ENCODE assay signal across 14 cellular contexts in the genomic region with DNA sequence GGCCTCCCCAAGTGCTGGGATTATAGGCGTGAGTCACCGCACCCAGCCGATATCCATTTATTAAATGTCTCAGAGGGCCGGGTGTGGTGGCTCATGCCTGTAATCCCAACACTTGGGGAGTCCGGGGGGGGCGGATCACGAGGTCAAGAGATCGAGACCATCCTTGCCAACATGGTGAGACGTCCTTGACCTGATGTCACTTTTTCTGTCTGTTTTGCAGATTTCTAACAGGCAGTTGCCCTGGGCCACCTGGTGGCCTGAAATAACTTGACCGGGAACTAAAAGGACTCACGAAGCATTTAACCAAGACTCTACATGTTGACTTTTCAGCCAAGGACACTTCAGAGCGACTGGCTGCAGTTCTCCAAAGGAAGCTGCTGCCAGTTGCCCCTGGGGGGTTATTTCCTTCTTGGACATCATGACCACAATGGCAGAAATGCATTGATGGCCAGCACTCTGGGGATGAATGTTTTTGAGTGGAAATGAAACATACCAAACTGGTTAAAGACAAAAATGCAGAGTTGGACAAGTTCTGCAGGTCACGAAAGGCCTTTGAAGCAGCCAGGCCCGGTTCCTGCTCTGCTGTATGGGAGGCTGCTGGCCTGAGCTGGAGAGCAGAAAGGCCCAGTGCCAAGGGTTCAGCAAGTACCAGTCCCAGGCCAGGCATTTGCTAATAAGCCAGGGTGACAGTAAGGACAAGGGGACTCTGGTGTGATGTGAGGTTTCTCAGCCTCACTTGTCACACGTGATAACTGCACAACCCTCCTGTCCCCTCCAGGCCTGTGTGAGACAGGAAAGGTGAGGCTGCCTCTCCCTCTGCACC. TPM values are rescaled to one million over a fixed set of nuclear protein-coding genes. Genes with fewer than 3 reads are reported as not detected.
DNase-seq lines count a peak whose midpoint lies in the region; ATAC-seq and TF ChIP-seq lines count a peak whose summit lies in the region.
"Had no signal": no experiment of that assay in that cellular context is flagged by ENCODE, and none has a peak within 500 bp of the region (broad histone marks: within the 10 kb centered on the region; RNA-seq: fewer than 3 reads in every experiment).

No MANE protein-coding gene starts in this region.

- H3K9me3 ChIP-seq in OCI-LY7 (ENCODE audit: low read length), result no peaks in the 10 kb centered on the region
- H3K9me3 ChIP-seq: BLaER1 treated with 17β-estradiol and CSF1 and Interleukin-3, amounts not matched to agents 10 nM and 100 nM; sigmoid colon had no signal

- H3K4me3 ChIP-seq in OCI-LY7 (ENCODE audit: low read depth, low read length, poor library complexity, severe bottlenecking), result no peak overlapping the region
- H3K4me3 ChIP-seq: BLaER1 treated with 17β-estradiol and CSF1 and Interleukin-3, amounts not matched to agents 10 nM and 100 nM; sigmoid colon had no signal

- no peaks in the 10 kb centered on the region for H3K9me2 ChIP-seq in OCI-LY7 (ENCODE audit: insufficient read depth, low read length)

- TF ChIP-seq CTCF in OCI-LY7 (conservative IDR thresholded peaks at IDR 0.05; ENCODE audit: low read length) (peak; percentile 54), endothelial cell (IDR thresholded peaks at IDR 0.05; ENCODE audit: unreplicated experiment) (peak; percentile 50)

- DNase-seq in EH (ENCODE audit: low read depth) (peak; percentile 25), OCI-LY7 (ENCODE audit: low spot score) (peak; percentile 33), endothelial cell (ENCODE audit: low spot score) (no peak), medulla oblongata (ENCODE audit: extremely low spot score) (peak; percentile 50), NCI-H2107 treated with DMSO at 0.1 percent for 48 hours (lab: John Stamatoyannopoulos, UW; ENCODE audit: unreplicated experiment) (no peak)
- DNase-seq in activated CD8-positive, alpha-beta memory T cell treated with anti-CD3 and anti-CD28 coated beads, Interleukin-2, amount 10 ng/mL, durations not matched to agents 7 days and 5 days, result no peak
- no peak for DNase-seq in activated naive CD4-positive, alpha-beta T cell treated with anti-CD3 and anti-CD28 coated beads, Interleukin-2, amount 50 U/mL, for 16 hours
- DNase-seq in activated CD8-positive, alpha-beta T cell treated with anti-CD3 and anti-CD28 coated beads, Interleukin-2, amount 10 ng/mL, durations not matched to agents 7 days and 5 days, result no peak
- DNase-seq: EL, erythroblast, NCI-H146, NCI-H82, sigmoid colon had no signal

- H3K4me1 Mint-ChIP-seq in endothelial cell (ENCODE audit: unreplicated experiment), result no peaks in the 10 kb centered on the region
- H3K4me1 Mint-ChIP-seq in activated CD8-positive, alpha-beta memory T cell treated with anti-CD3 and anti-CD28 coated beads, Interleukin-2, amount 10 ng/mL, durations not matched to agents 7 days and 5 days, result no peaks in the 10 kb centered on the region
- no peaks in the 10 kb centered on the region for H3K4me1 Mint-ChIP-seq in activated CD8-positive, alpha-beta T cell treated with anti-CD3 and anti-CD28 coated beads, Interleukin-2, amount 10 ng/mL, durations not matched to agents 7 days and 5 days (ENCODE audit: low read depth)

- POLR2A ChIA-PET in OCI-LY7 (lab: Charles Lee), result interaction anchor here (1.2 kb wide), 1 partner anchor 10 kb away, joined by 4 read pairs; the partner anchor contains the start of gene ZNF497
- POLR2A ChIA-PET in activated CD8-positive, alpha-beta T cell treated with anti-CD3 and anti-CD28 coated beads, Interleukin-2, amount 10 ng/mL, durations not matched to agents 7 days and 5 days (lab: Charles Lee), result interaction anchor here (1.2 kb wide), 1 partner anchor 10 kb away, joined by 3 read pairs; the partner anchor contains the start of gene ZNF497

- H3K27me3 Mint-ChIP-seq in endothelial cell (ENCODE audit: unreplicated experiment), result peaks cover 6% of the 10 kb centered on the region
- no peaks in the 10 kb centered on the region for H3K27me3 Mint-ChIP-seq in activated CD8-positive, alpha-beta memory T cell treated with anti-CD3 and anti-CD28 coated beads, Interleukin-2, amount 10 ng/mL, durations not matched to agents 7 days and 5 days
- no peaks in the 10 kb centered on the region for H3K27me3 Mint-ChIP-seq in activated CD8-positive, alpha-beta T cell treated with anti-CD3 and anti-CD28 coated beads, Interleukin-2, amount 10 ng/mL, durations not matched to agents 7 days and 5 days (ENCODE audit: low read depth)

- no peak overlapping the region for H3K27ac Mint-ChIP-seq in endothelial cell (ENCODE audit: unreplicated experiment)
- no peak overlapping the region for H3K27ac Mint-ChIP-seq in activated CD8-positive, alpha-beta memory T cell treated with anti-CD3 and anti-CD28 coated beads, Interleukin-2, amount 10 ng/mL, durations not matched to agents 7 days and 5 days
- H3K27ac Mint-ChIP-seq in activated CD8-positive, alpha-beta T cell treated with anti-CD3 and anti-CD28 coated beads, Interleukin-2, amount 10 ng/mL, durations not matched to agents 7 days and 5 days, result no peak overlapping the region

- no TSS peak for BruUV-seq in OCI-LY7 (replicated peaks; lab: Mats Ljungman, UMichigan)

- H3K36me3 ChIP-seq in OCI-LY7 (ENCODE audit: insufficient read depth, low read length), result no peaks in the 10 kb centered on the region
- H3K36me3 ChIP-seq: sigmoid colon had no signal

- ATAC-seq in activated CD8-positive, alpha-beta memory T cell treated with anti-CD3 and anti-CD28 coated beads, Interleukin-2, amount 10 ng/mL, durations not matched to agents 7 days and 5 days, result no peak
- no peak for ATAC-seq in activated CD8-positive, alpha-beta T cell treated with anti-CD3 and anti-CD28 coated beads, Interleukin-2, amount 10 ng/mL, durations not matched to agents 7 days and 5 days

- H3K4me1 ChIP-seq in OCI-LY7 (ENCODE audit: insufficient read depth, low read length, poor library complexity, severe bottlenecking), result peaks cover 5% of the 10 kb centered on the region
- H3K4me1 ChIP-seq: sigmoid colon had no signal

- H3K4me3 Mint-ChIP-seq in endothelial cell (ENCODE audit: unreplicated experiment), result no peak overlapping the region
- no peak overlapping the region for H3K4me3 Mint-ChIP-seq in activated CD8-positive, alpha-beta memory T cell treated with anti-CD3 and anti-CD28 coated beads, Interleukin-2, amount 10 ng/mL, durations not matched to agents 7 days and 5 days
- no peak overlapping the region for H3K4me3 Mint-ChIP-seq in activated CD8-positive, alpha-beta T cell treated with anti-CD3 and anti-CD28 coated beads, Interleukin-2, amount 10 ng/mL, durations not matched to agents 7 days and 5 days

- H3K79me2 ChIP-seq in OCI-LY7 (ENCODE audit: insufficient read depth, low read depth, low read length), result no peaks in the 10 kb centered on the region

- intact Hi-C loops in OCI-LY7 (cut with micrococcal nuclease; ENCODE audit: unreplicated experiment), result no loop called here

- no peak overlapping the region for H3K27ac ChIP-seq in OCI-LY7 (ENCODE audit: low read depth, low read length, poor library complexity, severe bottlenecking)
- H3K27ac ChIP-seq: BLaER1 treated with 17β-estradiol and CSF1 and Interleukin-3, amounts not matched to agents 10 nM and 100 nM; sigmoid colon had no signal

- no peaks in the 10 kb centered on the region for H3K9me3 Mint-ChIP-seq in endothelial cell (ENCODE audit: unreplicated experiment)
- no peaks in the 10 kb centered on the region for H3K9me3 Mint-ChIP-seq in activated CD8-positive, alpha-beta memory T cell treated with anti-CD3 and anti-CD28 coated beads, Interleukin-2, amount 10 ng/mL, durations not matched to agents 7 days and 5 days (ENCODE audit: low read depth)
- no peaks in the 10 kb centered on the region for H3K9me3 Mint-ChIP-seq in activated CD8-positive, alpha-beta T cell treated with anti-CD3 and anti-CD28 coated beads, Interleukin-2, amount 10 ng/mL, durations not matched to agents 7 days and 5 days (ENCODE audit: insufficient read depth)

- H2AFZ ChIP-seq in OCI-LY7 (ENCODE audit: low read length), result no peak overlapping the region

- H3K36me3 Mint-ChIP-seq in endothelial cell (ENCODE audit: low read depth, unreplicated experiment), result no peaks in the 10 kb centered on the region
- H3K36me3 Mint-ChIP-seq in activated CD8-positive, alpha-beta memory T cell treated with anti-CD3 and anti-CD28 coated beads, Interleukin-2, amount 10 ng/mL, durations not matched to agents 7 days and 5 days, result no peaks in the 10 kb centered on the region
- H3K36me3 Mint-ChIP-seq in activated CD8-positive, alpha-beta T cell treated with anti-CD3 and anti-CD28 coated beads, Interleukin-2, amount 10 ng/mL, durations not matched to agents 7 days and 5 days (ENCODE audit: low read depth), result no peaks in the 10 kb centered on the region

- no peaks in the 10 kb centered on the region for H4K20me1 ChIP-seq in OCI-LY7 (ENCODE audit: insufficient read depth, low read length)
- H4K20me1 ChIP-seq: BLaER1 treated with 17β-estradiol and CSF1 and Interleukin-3, amounts not matched to agents 10 nM and 100 nM had no signal

- H3K4me2 ChIP-seq in OCI-LY7 (ENCODE audit: low read length), result no peak overlapping the region

- CTCF ChIA-PET in OCI-LY7 (lab: Charles Lee; ENCODE audit: unreplicated experiment), result no interaction called here
- CTCF ChIA-PET in activated CD8-positive, alpha-beta memory T cell treated with anti-CD3 and anti-CD28 coated beads, Interleukin-2, amount 10 ng/mL, durations not matched to agents 7 days and 5 days (lab: Charles Lee), result interaction anchor here (1.2 kb wide), 1 partner anchor 24 kb away, joined by 3 read pairs; no protein-coding TSS in a partner anchor
- CTCF ChIA-PET in activated CD8-positive, alpha-beta T cell treated with anti-CD3 and anti-CD28 coated beads, Interleukin-2, amount 10 ng/mL, durations not matched to agents 7 days and 5 days (lab: Charles Lee), result interaction anchor here (0.7 kb wide), 1 partner anchor 7 kb away, joined by 3 read pairs; no protein-coding TSS in a partner anchor

RNA-seq across cellular contexts. Expression of gene ZNF837, which starts 8.3 kb away (rescaled TPM):
- 1.8 and 3.0 TPM in 2 replicates for total RNA-seq in OCI-LY7 (2014; rRNA removed; shearing (Covaris generic))
- total RNA-seq in OCI-LY7 (2022) (5.3 and 5.8 TPM in 2 replicates), endothelial cell (ENCODE audit: unreplicated experiment) (4.5 TPM)
- total RNA-seq in activated CD8-positive, alpha-beta memory T cell treated with anti-CD3 and anti-CD28 coated beads, Interleukin-2, amount 10 ng/mL, durations not matched to agents 7 days and 5 days, result 1 to 10 TPM in 1 of 2 experiments, under 1 TPM in 1; 0.98 to 1.2 TPM
- 1 to 10 TPM; 1.3 to 1.5 TPM for total RNA-seq in activated CD8-positive, alpha-beta T cell treated with anti-CD3 and anti-CD28 coated beads, Interleukin-2, amount 10 ng/mL, durations not matched to agents 7 days and 5 days

RNA-seq across cellular contexts. Expression of gene ZNF497, which starts 10.0 kb away (rescaled TPM):
- 2.8 and 3.6 TPM in 2 replicates for total RNA-seq in OCI-LY7 (2014; rRNA removed; shearing (Covaris generic))
- 4.5 and 6.1 TPM in 2 replicates for total RNA-seq in OCI-LY7 (2022)
- total RNA-seq in endothelial cell (ENCODE audit: unreplicated experiment), result 3.6 TPM
- total RNA-seq in activated CD8-positive, alpha-beta memory T cell treated with anti-CD3 and anti-CD28 coated beads, Interleukin-2, amount 10 ng/mL, durations not matched to agents 7 days and 5 days, result under 1 TPM; 0.87 to 0.91 TPM
- 1 to 10 TPM; 1.5 to 1.7 TPM for total RNA-seq in activated CD8-positive, alpha-beta T cell treated with anti-CD3 and anti-CD28 coated beads, Interleukin-2, amount 10 ng/mL, durations not matched to agents 7 days and 5 days

RNA-seq across cellular contexts. Expression of gene RPS5, which starts 14.5 kb away (rescaled TPM):
- 3,315 and 3,333 TPM in 2 replicates for total RNA-seq in OCI-LY7 (2014; rRNA removed; shearing (Covaris generic))
- total RNA-seq in OCI-LY7 (2022) (1,573 and 1,607 TPM in 2 replicates), endothelial cell (ENCODE audit: unreplicated experiment) (1,047 TPM)
- total RNA-seq in activated CD8-positive, alpha-beta memory T cell treated with anti-CD3 and anti-CD28 coated beads, Interleukin-2, amount 10 ng/mL, durations not matched to agents 7 days and 5 days, result 1,000 to 10,000 TPM in 1 of 2 experiments, 100 to 1,000 TPM in 1; 914 to 1,022 TPM
- 1,000 to 10,000 TPM; 1,111 to 1,173 TPM for total RNA-seq in activated CD8-positive, alpha-beta T cell treated with anti-CD3 and anti-CD28 coated beads, Interleukin-2, amount 10 ng/mL, durations not matched to agents 7 days and 5 days

RNA-seq across cellular contexts. Expression of gene A1BG, which starts 19.2 kb away (rescaled TPM):
- total RNA-seq in OCI-LY7 (2014; rRNA removed; shearing (Covaris generic)), result 21.3 and 47.2 TPM in 2 replicates
- total RNA-seq in OCI-LY7 (2022) (24.5 and 26.9 TPM in 2 replicates), endothelial cell (ENCODE audit: unreplicated experiment) (41.9 TPM)
- 10 to 100 TPM; 12.2 to 12.8 TPM for total RNA-seq in activated CD8-positive, alpha-beta memory T cell treated with anti-CD3 and anti-CD28 coated beads, Interleukin-2, amount 10 ng/mL, durations not matched to agents 7 days and 5 days
- 10 to 100 TPM; 14.9 to 17.5 TPM for total RNA-seq in activated CD8-positive, alpha-beta T cell treated with anti-CD3 and anti-CD28 coated beads, Interleukin-2, amount 10 ng/mL, durations not matched to agents 7 days and 5 days

RNA-seq across cellular contexts. Expression of gene RNF225, which starts 22.9 kb away (rescaled TPM):
- total RNA-seq in OCI-LY7 (2014; rRNA removed; shearing (Covaris generic)), result 0.75 and 2.1 TPM in 2 replicates
- total RNA-seq in OCI-LY7 (2022) (0.77 and 1.7 TPM in 2 replicates), endothelial cell (ENCODE audit: unreplicated experiment) (not detected)
- total RNA-seq in activated CD8-positive, alpha-beta memory T cell treated with anti-CD3 and anti-CD28 coated beads, Interleukin-2, amount 10 ng/mL, durations not matched to agents 7 days and 5 days, result under 1 TPM; 0.61 to 0.70 TPM
- under 1 TPM; 0.84 to 0.99 TPM for total RNA-seq in activated CD8-positive, alpha-beta T cell treated with anti-CD3 and anti-CD28 coated beads, Interleukin-2, amount 10 ng/mL, durations not matched to agents 7 days and 5 days
- total RNA-seq: sigmoid colon had no signal

Comparison
In these comparisons a context has a peak if more than half of its experiments do, and no peak if none do; other contexts are left out.
1. DNase-seq: peak in EH (single experiment), OCI-LY7 (single experiment) and medulla oblongata (single experiment); none in endothelial cell (single experiment), activated CD8-positive, alpha-beta memory T cell treated with anti-CD3 and anti-CD28 coated beads, Interleukin-2, amount 10 ng/mL, durations not matched to agents 7 days and 5 days (single experiment), activated naive CD4-positive, alpha-beta T cell treated with anti-CD3 and anti-CD28 coated beads, Interleukin-2, amount 50 U/mL, for 16 hours (single experiment), activated CD8-positive, alpha-beta T cell treated with anti-CD3 and anti-CD28 coated beads, Interleukin-2, amount 10 ng/mL, durations not matched to agents 7 days and 5 days (single experiment) and NCI-H2107 treated with DMSO at 0.1 percent for 48 hours (single experiment).